In genomic region chr19:18304496-18305312, GRCh38 we compare ENCODE assay signal across 1 cellular context.
TF ChIP-seq lines count a peak whose summit lies in the region.

No MANE protein-coding gene starts in this region.

TF ChIP-seq in GM12878, 131 proteins besides CTCF, POLR2A, EP300 and RAD21 (continued from another document and continues in another):
- TF ChIP-seq NKRF (conservative IDR thresholded peaks at IDR 0.05) = no peak; the same call in 1 of the 2 replicates
- TF ChIP-seq SRF (IDR thresholded peaks at IDR 0.05; ENCODE audit: low read depth in 2 of 2, low read length in 2 of 2) = 0 out of 4 replicates have a peak, but pooled peaks of 1 of the 2 experiments have one; percentile 3
- TF ChIP-seq E2F4 (IDR thresholded peaks at IDR 0.05; ENCODE audit: low read depth, low read length) = no peak
- TF ChIP-seq HCFC1 (IDR thresholded peaks at IDR 0.05; ENCODE audit: low read length) = no peak
- peak; percentile 79 for TF ChIP-seq EED (IDR thresholded peaks at IDR 0.05; ENCODE audit: low read depth)
- TF ChIP-seq ASH2L (IDR thresholded peaks at IDR 0.05; ENCODE audit: borderline replicate concordance, low read depth) = 0 out of 2 replicates have a peak, but pooled peaks have one; percentile 53
- TF ChIP-seq KLF5 (IDR thresholded peaks at IDR 0.05; ENCODE audit: partially characterized antibody) = peak; percentile 45
- TF ChIP-seq ZNF622 (IDR thresholded peaks at IDR 0.05) = no peak
- peak; percentile 88 for TF ChIP-seq NR2F1 (conservative IDR thresholded peaks at IDR 0.05)
- peak; percentile 86 for TF ChIP-seq HDGF (IDR thresholded peaks at IDR 0.05)
- TF ChIP-seq IRF4 (IDR thresholded peaks at IDR 0.05; ENCODE audit: low read depth, low read length) = no peak
- TF ChIP-seq STAT1 (conservative IDR thresholded peaks at IDR 0.05) = no peak; the same call in 1 of the 2 replicates
- no peak for TF ChIP-seq NFXL1 (IDR thresholded peaks at IDR 0.05; ENCODE audit: borderline replicate concordance)
- peak; percentile 48; the same call in 1 of the 2 replicates for TF ChIP-seq NFIC (IDR thresholded peaks at IDR 0.05; ENCODE audit: low read depth, low read length)
- no peak for TF ChIP-seq CUX1 (IDR thresholded peaks at IDR 0.05; ENCODE audit: insufficient replicate concordance, low read depth, low read length)
- no peak for TF ChIP-seq ZNF274 (IDR thresholded peaks at IDR 0.05; ENCODE audit: insufficient read depth, insufficient read length)
- TF ChIP-seq ZNF687 (IDR thresholded peaks at IDR 0.05) = 0 out of 2 replicates have a peak, but pooled peaks have one; percentile 61
- TF ChIP-seq SIX5 (IDR thresholded peaks at IDR 0.05; ENCODE audit: low read depth, low read length, severe bottlenecking) = no peak
- no peak for TF ChIP-seq RFX5 (IDR thresholded peaks at IDR 0.05; ENCODE audit: low read depth, low read length)
- no peak for TF ChIP-seq YBX1 (IDR thresholded peaks at IDR 0.05)
- peak; percentile 39 for TF ChIP-seq MEF2B (IDR thresholded peaks at IDR 0.05; ENCODE audit: partially characterized antibody, poor library complexity, severe bottlenecking)
- no peak for TF ChIP-seq IRF3 (IDR thresholded peaks at IDR 0.05)
- no peak for TF ChIP-seq ZBTB11 (CRISPR knock-in tag; IDR thresholded peaks at IDR 0.05)
- TF ChIP-seq ELK1 (IDR thresholded peaks at IDR 0.05; ENCODE audit: low read depth, low read length) = peak; percentile 36; the same call in 1 of the 2 replicates
- no peak for TF ChIP-seq PML (IDR thresholded peaks at IDR 0.05; ENCODE audit: low read length)
- no peak for TF ChIP-seq SMAD1 (IDR thresholded peaks at IDR 0.05; ENCODE audit: low read depth, partially characterized antibody)
- TF ChIP-seq PKNOX1 (IDR thresholded peaks at IDR 0.05) = no peak
- TF ChIP-seq CEBPB (IDR thresholded peaks at IDR 0.05; ENCODE audit: borderline replicate concordance in 1 of 2, low read depth in 2 of 2, low read length in 2 of 2) = no peak
- peak; percentile 75 for TF ChIP-seq MXI1 (IDR thresholded peaks at IDR 0.05; ENCODE audit: low read depth, low read length)
- no peak for TF ChIP-seq REST (IDR thresholded peaks at IDR 0.05; ENCODE audit: low read depth, low read length)
- TF ChIP-seq TBL1XR1 (IDR thresholded peaks at IDR 0.05; ENCODE audit: low read depth, low read length) = peak; percentile 30; the same call in 1 of the 2 replicates
- peak; percentile 70 for TF ChIP-seq LARP7 (IDR thresholded peaks at IDR 0.05)
- TF ChIP-seq TCF7 (IDR thresholded peaks at IDR 0.05; ENCODE audit: borderline replicate concordance) = no peak
- no peak for TF ChIP-seq RELA (IDR thresholded peaks at IDR 0.05; ENCODE audit: borderline replicate concordance, partially characterized antibody)
